In genomic region chr5:111512026-111512405, GRCh38 we compare ENCODE assay signal across 8 cellular contexts. TPM values are rescaled to one million over a fixed set of nuclear protein-coding genes. Genes with fewer than 3 reads are reported as not detected.
DNase-seq lines count a peak whose midpoint lies in the region; ATAC-seq and TF ChIP-seq lines count a peak whose summit lies in the region.

No MANE protein-coding gene starts in this region.

- no peaks in the 10 kb centered on the region for H3F3A ChIP-seq in Loucy (ENCODE audit: low read depth)

- H4K20me1 ChIP-seq in BLaER1 (no peaks in the 10 kb centered on the region), Loucy (ENCODE audit: insufficient read depth, low read length, poor library complexity, severe bottlenecking) (peaks cover 39% of the 10 kb centered on the region)

- H3K4me3 ChIP-seq in BLaER1 (peak overlapping the region; percentile 97), Loucy (ENCODE audit: low read length, poor library complexity, severe bottlenecking) (peak overlapping the region; percentile 80), iPS-11a (ENCODE audit: low read depth, low read length) (peak overlapping the region; percentile 80), spleen (peak overlapping the region; percentile 64 to 91 (median 78))

- TF ChIP-seq CTCF in Loucy (conservative IDR thresholded peaks at IDR 0.05; ENCODE audit: low read length) (no peak), spleen (IDR thresholded peaks at IDR 0.05 in 8 of 11, conservative IDR thresholded peaks at IDR 0.05 in 3 of 11) (no peak)

- TF ChIP-seq POLR2A in spleen (IDR thresholded peaks at IDR 0.05): no peak

- H3K27me3 Mint-ChIP-seq in activated naive CD8-positive, alpha-beta T cell treated with anti-CD3 and anti-CD28 coated beads, Interleukin-2, amount 50 U/mL, for 24 hours: peaks cover 4% of the 10 kb centered on the region

- peak overlapping the region; percentile 86 for H3K27ac ChIP-seq in BLaER1
- H3K27ac ChIP-seq in spleen: peak overlapping the region; percentile 80 to 93 (median 90)

- H3K4me3 Mint-ChIP-seq in activated naive CD8-positive, alpha-beta T cell treated with anti-CD3 and anti-CD28 coated beads, Interleukin-2, amount 50 U/mL, for 24 hours: peak overlapping the region; percentile 89

- DNase-seq in activated naive CD8-positive, alpha-beta T cell treated with anti-CD3 and anti-CD28 coated beads, Interleukin-2, amount 50 U/mL, for 24 hours: no peak
- DNase-seq in spleen: no peak
- DNase-seq in DMS114 treated with DMSO at 0.1 percent for 48 hours (lab: John Stamatoyannopoulos, UW; ENCODE audit: unreplicated experiment): no peak

- no peaks in the 10 kb centered on the region for H3K9me3 Mint-ChIP-seq in activated naive CD8-positive, alpha-beta T cell treated with anti-CD3 and anti-CD28 coated beads, Interleukin-2, amount 50 U/mL, for 24 hours

- WGBS in spleen, 5 donors: 0 to 1% (median 0%) methylated on average over 19 to 25 of the region's 25 CpGs

- peaks cover 58% of the 10 kb centered on the region for H3K4me1 Mint-ChIP-seq in activated naive CD8-positive, alpha-beta T cell treated with anti-CD3 and anti-CD28 coated beads, Interleukin-2, amount 50 U/mL, for 24 hours

- peak overlapping the region; percentile 66 for H2AFZ ChIP-seq in Loucy (ENCODE audit: low read length)

- H3K4me2 ChIP-seq in BLaER1: peak overlapping the region; percentile 90
- H3K4me2 ChIP-seq in Loucy (ENCODE audit: low read depth, low read length, poor library complexity, severe bottlenecking): peak overlapping the region; percentile 91

- ATAC-seq in GM19372 (IDR thresholded peaks at IDR 0.05; ENCODE audit: low read depth, unreplicated experiment) (peak; percentile 23), HG02885 (IDR thresholded peaks at IDR 0.05; ENCODE audit: poor library complexity, unreplicated experiment) (no peak)
- ATAC-seq in activated naive CD8-positive, alpha-beta T cell treated with anti-CD3 and anti-CD28 coated beads, Interleukin-2, amount 50 U/mL, for 24 hours: peak; percentile 1

- peaks cover 41% of the 10 kb centered on the region for H3K4me1 ChIP-seq in BLaER1
- H3K4me1 ChIP-seq in Loucy (ENCODE audit: insufficient read depth, low read length, poor library complexity, severe bottlenecking): peaks cover 42% of the 10 kb centered on the region
- peaks cover 12 to 42% (median 34%) of the 10 kb centered on the region in 6 donors for H3K4me1 ChIP-seq in spleen

- H3K9ac ChIP-seq in BLaER1 (peak overlapping the region; percentile 91), Loucy (ENCODE audit: low read depth, low read length, poor library complexity, severe bottlenecking) (peak overlapping the region; percentile 97)

- peaks cover 53% of the 10 kb centered on the region for H3K79me2 ChIP-seq in Loucy (ENCODE audit: insufficient read depth, low read length)

- intact Hi-C loops in spleen (cut with DNase I; ENCODE audit: low total_unique reads): no loop called here

- H3K36me3 ChIP-seq in BLaER1: 0 out of 2 replicates have a peak, but pooled peaks cover 2% of the 10 kb centered on the region
- no peaks in the 10 kb centered on the region for H3K36me3 ChIP-seq in Loucy (ENCODE audit: insufficient read depth, low read length)
- no peaks in the 10 kb centered on the region for H3K36me3 ChIP-seq in spleen

- H3K9me3 ChIP-seq in BLaER1: no peaks in the 10 kb centered on the region
- no peaks in the 10 kb centered on the region for H3K9me3 ChIP-seq in Loucy (ENCODE audit: insufficient read depth, low read depth, low read length)
- no peaks in the 10 kb centered on the region for H3K9me3 ChIP-seq in spleen

- H3K27me3 ChIP-seq in BLaER1 (no peaks in the 10 kb centered on the region), Loucy (ENCODE audit: insufficient read depth, low read length, poor library complexity, severe bottlenecking) (no peaks in the 10 kb centered on the region), spleen (replicated peaks in 1 of 7) (no peaks in the 10 kb centered on the region)

- no peaks in the 10 kb centered on the region for H3K9me2 ChIP-seq in Loucy (replicated peaks; ENCODE audit: low read depth, low read length)

- H3K27ac Mint-ChIP-seq in activated naive CD8-positive, alpha-beta T cell treated with anti-CD3 and anti-CD28 coated beads, Interleukin-2, amount 50 U/mL, for 24 hours: peak overlapping the region; percentile 99

- H3K36me3 Mint-ChIP-seq in activated naive CD8-positive, alpha-beta T cell treated with anti-CD3 and anti-CD28 coated beads, Interleukin-2, amount 50 U/mL, for 24 hours (ENCODE audit: low read depth): peaks cover 10% of the 10 kb centered on the region

RNA-seq across cellular contexts. Expression of gene STARD4, which starts 0.3 kb away (rescaled TPM):
- 10 to 100 TPM; 16.3 to 36.7 (median 25.4) TPM for total RNA-seq in spleen
- polyA plus RNA-seq in spleen: 10 to 100 TPM in 1 of 3 donors, 1 to 10 TPM in 2; 5.7 to 10.6 (median 7.3) TPM
